Comparison of ENCODE assay signal across 29 cellular contexts in the genomic region with DNA sequence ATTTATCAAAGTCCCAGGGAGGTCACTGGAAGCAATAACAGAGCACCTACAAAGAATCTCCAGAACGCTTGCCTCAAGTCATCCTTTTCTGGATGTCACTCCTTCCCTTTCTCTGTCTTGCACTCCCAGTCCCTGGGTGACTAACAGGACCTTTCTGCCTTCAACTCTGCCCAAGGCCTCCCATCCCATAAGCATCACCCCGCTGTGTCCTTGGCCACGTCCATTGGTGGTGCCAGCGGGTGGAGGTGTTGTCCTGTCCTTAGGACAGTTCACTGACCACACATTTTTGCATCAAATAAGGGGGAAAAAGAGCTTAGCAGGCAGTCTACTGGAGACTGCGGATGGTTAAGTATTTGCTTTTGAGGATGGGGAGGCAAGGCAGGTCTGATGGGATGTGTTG. TPM values are rescaled to one million over a fixed set of nuclear protein-coding genes. Genes with fewer than 3 reads are reported as not detected.
"Had no signal": no experiment of that assay in that cellular context is flagged by ENCODE, and none has a peak within 500 bp of the region (broad histone marks: within the 10 kb centered on the region; RNA-seq: fewer than 3 reads in every experiment).

No MANE protein-coding gene starts in this region.

- H3K4me3 ChIP-seq: Peyer's patch had no signal

- H3K9me3 ChIP-seq: Peyer's patch had no signal

- H3K36me3 ChIP-seq: Peyer's patch, WERI-Rb-1 had no signal

- H3K27me3 ChIP-seq: Peyer's patch had no signal

- ATAC-seq: activated CD8-positive, alpha-beta memory T cell treated with anti-CD3 and anti-CD28 coated beads, Interleukin-2, amount 10 ng/mL, durations not matched to agents 7 days and 5 days; activated naive CD8-positive, alpha-beta T cell treated with anti-CD3 and anti-CD28 coated beads, Interleukin-2, amount 50 U/mL, for 24 hours; SK-N-SH treated with all-trans-retinoic acid at 6 μM for 48 hours; T-cell; T-helper 17 cell had no signal

- DNase-seq: activated CD4-positive, alpha-beta memory T cell treated with anti-CD3 and anti-CD28 coated beads, Interleukin-2, amount 10 ng/mL, durations not matched to agents 7 days and 5 days; activated CD4-positive, alpha-beta T cell treated with anti-CD3 and anti-CD28 coated beads for 1 hour; activated CD4-positive, alpha-beta T cell treated with anti-CD3 and anti-CD28 coated beads for 48 hours; activated CD4-positive, CD25-positive, alpha-beta regulatory T cell; activated CD8-positive, alpha-beta memory T cell treated with anti-CD3 and anti-CD28 coated beads for 24 hours; activated CD8-positive, alpha-beta memory T cell treated with anti-CD3 and anti-CD28 coated beads, Interleukin-2, amount 10 ng/mL, durations not matched to agents 7 days and 5 days; activated CD8-positive, alpha-beta memory T cell treated with anti-CD3 and anti-CD28 coated beads, Interleukin-2, amount 50 U/mL, for 48 hours; activated effector memory CD4-positive, alpha-beta T cell treated with Interleukin-2 at 50 U/mL for 16 hours; activated naive CD4-positive, alpha-beta T cell treated with anti-CD3 and anti-CD28 coated beads, Interleukin-2, amount 10 ng/mL, durations not matched to agents 7 days and 5 days; activated naive CD8-positive, alpha-beta T cell treated with anti-CD3 and anti-CD28 coated beads, Interleukin-2, amount 50 U/mL, for 24 hours; activated T-cell treated with anti-CD3 and anti-CD28 coated beads, Interleukin-2, amount 50 U/mL, for 48 hours; Karpas-422; KBM-7; NCI-H1105; NCI-H1417 treated with DMSO at 0.1 percent for 48 hours; NCI-H187 treated with DMSO at 0.1 percent for 48 hours; NCI-H2081 treated with DMSO at 0.1 percent for 48 hours; NCI-H226; NCI-H446 treated with DMSO at 0.1 percent for 48 hours; NCI-H69; NK-92 treated with Interleukin-12 subunit alpha and Interleukin-12 subunit beta, amount 100 ng/mL, for 24 hours; PC-3; RPMI8226; SIG-M5; T-cell; T-helper 17 cell had no signal

RNA-seq across cellular contexts. Expression of gene TMEM229B, which starts 52.9 kb away (rescaled TPM):
- total RNA-seq: PC-3 had no signal
